7 cellular contexts compared by ENCODE assay signal in genomic region chr6:105452924-105453756, GRCh38. TPM values are rescaled to one million over a fixed set of nuclear protein-coding genes. Genes with fewer than 3 reads are reported as not detected.
DNase-seq lines count a peak whose midpoint lies in the region; ATAC-seq and TF ChIP-seq lines count a peak whose summit lies in the region.

No MANE protein-coding gene starts in this region.

- 46 to 72% methylated on average over 8 of the region's 8 CpGs for WGBS in sigmoid colon, 2 donors
- no CpG with 5 or more reads among the region's 8 CpGs for WGBS in mesendoderm (ENCODE audit: extremely low coverage, insufficient coverage, low lambda C conversion rate)

- H3K4me3 ChIP-seq in sigmoid colon (no peak overlapping the region), mesendoderm (ENCODE audit: low read length) (no peak overlapping the region)

- peak; percentile 36 for DNase-seq in activated T-cell treated with anti-CD3 and anti-CD28 coated beads, Interleukin-2, amount 50 U/mL, for 4 hours
- DNase-seq in sigmoid colon, result no peak
- DNase-seq in NCI-H2029 (lab: John Stamatoyannopoulos, UW), result no peak
- DNase-seq in mesendoderm, result no peak
- no peak for DNase-seq in NCI-H146 treated with DMSO at 0.1 percent for 48 hours (lab: John Stamatoyannopoulos, UW; ENCODE audit: unreplicated experiment)

- H2BK15ac ChIP-seq in mesendoderm (replicated peaks; ENCODE audit: low read depth), result no peak overlapping the region

- peaks cover 28% of the 10 kb centered on the region for H3K4me1 Mint-ChIP-seq in activated T-cell treated with anti-CD3 and anti-CD28 coated beads, Interleukin-2, amount 50 U/mL, for 4 hours (ENCODE audit: low read depth)

- H3K27ac ChIP-seq in sigmoid colon, result peak overlapping the region in 3 of 4 donors; percentile 10 to 55 (median 48)
- H3K27ac ChIP-seq in mesendoderm (ENCODE audit: low read depth, low read length), result no peak overlapping the region

- H3K18ac ChIP-seq in mesendoderm (ENCODE audit: low read length), result no peak overlapping the region

- peak; percentile 62 for ATAC-seq in GM19397 (IDR thresholded peaks at IDR 0.05; ENCODE audit: unreplicated experiment)
- peak; percentile 61 for ATAC-seq in HG03521 (IDR thresholded peaks at IDR 0.05; ENCODE audit: unreplicated experiment)
- ATAC-seq in activated T-cell treated with anti-CD3 and anti-CD28 coated beads, Interleukin-2, amount 50 U/mL, for 4 hours, result peak; percentile 75 to 85

- intact Hi-C loops in sigmoid colon (cut with DNase I), result no loop called here

- TF ChIP-seq EP300 in sigmoid colon (IDR thresholded peaks at IDR 0.05), result no peak

- no peaks in the 10 kb centered on the region for H3K79me2 ChIP-seq in mesendoderm (ENCODE audit: control insufficient read depth, insufficient read depth, low read length)

- TF ChIP-seq POLR2A in sigmoid colon (IDR thresholded peaks at IDR 0.05), result no peak

- no peak overlapping the region for H2AK5ac ChIP-seq in mesendoderm (ENCODE audit: low read length)

- H3K79me1 ChIP-seq in mesendoderm (ENCODE audit: low read length), result no peaks in the 10 kb centered on the region

- H3K4ac ChIP-seq in mesendoderm (ENCODE audit: low read depth, low read length), result no peak overlapping the region

- H2BK5ac ChIP-seq in mesendoderm (ENCODE audit: low read length), result no peak overlapping the region

- H4K5ac ChIP-seq in mesendoderm (ENCODE audit: low read length), result no peak overlapping the region

- no peak overlapping the region for H3K23ac ChIP-seq in mesendoderm (ENCODE audit: low read length)

- H2BK120ac ChIP-seq in mesendoderm (ENCODE audit: low read depth, low read length), result no peak overlapping the region

- no peaks in the 10 kb centered on the region for H3K9me3 ChIP-seq in sigmoid colon

- H3K9me3 Mint-ChIP-seq in activated T-cell treated with anti-CD3 and anti-CD28 coated beads, Interleukin-2, amount 50 U/mL, for 4 hours, result no peaks in the 10 kb centered on the region

- H3K4me1 ChIP-seq in sigmoid colon, result no peaks in the 10 kb centered on the region
- no peaks in the 10 kb centered on the region for H3K4me1 ChIP-seq in mesendoderm (ENCODE audit: control insufficient read depth, low read depth, low read length)

- no peak overlapping the region for H3K9ac ChIP-seq in mesendoderm (ENCODE audit: low read length)

- H3K36me3 ChIP-seq in sigmoid colon, result no peaks in the 10 kb centered on the region
- no peaks in the 10 kb centered on the region for H3K36me3 ChIP-seq in mesendoderm (ENCODE audit: control insufficient read depth, insufficient read depth, low read length)

- no peak overlapping the region for H4K8ac ChIP-seq in mesendoderm (ENCODE audit: low read depth, low read length)

- H3K27me3 ChIP-seq in sigmoid colon, result no peaks in the 10 kb centered on the region
- no peaks in the 10 kb centered on the region for H3K27me3 ChIP-seq in mesendoderm (ENCODE audit: insufficient read depth, low read length, poor library complexity)

- peak overlapping the region; percentile 62 for H3K4me3 Mint-ChIP-seq in activated T-cell treated with anti-CD3 and anti-CD28 coated beads, Interleukin-2, amount 50 U/mL, for 4 hours

- H3K36me3 Mint-ChIP-seq in activated T-cell treated with anti-CD3 and anti-CD28 coated beads, Interleukin-2, amount 50 U/mL, for 4 hours (ENCODE audit: insufficient read depth), result no peaks in the 10 kb centered on the region

- no peak overlapping the region for H3K4me2 ChIP-seq in mesendoderm (ENCODE audit: low read length)

- no peak for TF ChIP-seq CTCF in sigmoid colon (IDR thresholded peaks at IDR 0.05)

- peaks cover 4% of the 10 kb centered on the region for H3K27me3 Mint-ChIP-seq in activated T-cell treated with anti-CD3 and anti-CD28 coated beads, Interleukin-2, amount 50 U/mL, for 4 hours (ENCODE audit: low read depth)

- H3K56ac ChIP-seq in mesendoderm (ENCODE audit: low read length), result no peak overlapping the region

RNA-seq across cellular contexts. Expression of gene PREP, which starts 50.3 kb away (rescaled TPM):
- total RNA-seq in activated T-cell treated with anti-CD3 and anti-CD28 coated beads, Interleukin-2, amount 50 U/mL, for 4 hours, result 10 to 100 TPM; 46.7 to 48.9 (median 47.5) TPM
- total RNA-seq in sigmoid colon, result 10 to 100 TPM; 14.1 to 23.5 (median 21.1) TPM
- polyA plus RNA-seq in sigmoid colon, result 10 to 100 TPM; 37.2 to 47.9 (median 44.6) TPM
- polyA plus RNA-seq in mesendoderm (2013, experiment 1 of 2), result 74.9 TPM
- 72.8 TPM for polyA plus RNA-seq in mesendoderm (2013, experiment 2 of 2)
